1 cellular context compared by ENCODE assay signal in genomic region chr17:42276609-42277341, GRCh38.
TF ChIP-seq lines count a peak whose summit lies in the region.

No MANE protein-coding gene starts in this region.

TF ChIP-seq in HepG2, 621 proteins besides CTCF, POLR2A, EP300 and RAD21 (continued from another document and continues in another):
- TF ChIP-seq, protein P1, sequence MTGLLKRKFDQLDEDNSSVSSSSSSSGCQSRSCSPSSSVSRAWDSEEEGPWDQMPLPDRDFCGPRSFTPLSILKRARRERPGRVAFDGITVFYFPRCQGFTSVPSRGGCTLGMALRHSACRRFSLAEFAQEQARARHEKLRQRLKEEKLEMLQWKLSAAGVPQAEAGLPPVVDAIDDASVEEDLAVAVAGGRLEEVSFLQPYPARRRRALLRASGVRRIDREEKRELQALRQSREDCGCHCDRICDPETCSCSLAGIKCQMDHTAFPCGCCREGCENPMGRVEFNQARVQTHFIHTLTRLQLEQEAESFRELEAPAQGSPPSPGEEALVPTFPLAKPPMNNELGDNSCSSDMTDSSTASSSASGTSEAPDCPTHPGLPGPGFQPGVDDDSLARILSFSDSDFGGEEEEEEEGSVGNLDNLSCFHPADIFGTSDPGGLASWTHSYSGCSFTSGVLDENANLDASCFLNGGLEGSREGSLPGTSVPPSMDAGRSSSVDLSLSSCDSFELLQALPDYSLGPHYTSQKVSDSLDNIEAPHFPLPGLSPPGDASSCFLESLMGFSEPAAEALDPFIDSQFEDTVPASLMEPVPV (CRISPR knock-in tag; IDR thresholded peaks at IDR 0.05), result 0 out of 2 replicates have a peak, but pooled peaks have one; percentile 24
- TF ChIP-seq STAT5B (CRISPR knock-in tag; IDR thresholded peaks at IDR 0.05) (no peak), NFATC3 (CRISPR knock-in tag; IDR thresholded peaks at IDR 0.05) (no peak), ZNF253 (CRISPR knock-in tag; IDR thresholded peaks at IDR 0.05; ENCODE audit: borderline replicate concordance) (no peak; the same call in 1 of the 2 replicates), ZSCAN20 (CRISPR knock-in tag; IDR thresholded peaks at IDR 0.05; ENCODE audit: borderline replicate concordance) (no peak; the same call in 1 of the 2 replicates), ZKSCAN8 (CRISPR knock-in tag; IDR thresholded peaks at IDR 0.05; ENCODE audit: borderline replicate concordance) (0 out of 2 replicates have a peak, but pooled peaks have one; percentile 58), ZFP91 (CRISPR knock-in tag; IDR thresholded peaks at IDR 0.05; ENCODE audit: borderline replicate concordance) (peak; percentile 87), TBX2 (CRISPR knock-in tag; IDR thresholded peaks at IDR 0.05; ENCODE audit: borderline replicate concordance) (peak; percentile 60), DMAP1 (CRISPR knock-in tag; IDR thresholded peaks at IDR 0.05) (peak; percentile 86), TEAD3 (CRISPR knock-in tag; optimal IDR thresholded peaks at IDR 0.05; ENCODE audit: borderline replicate concordance) (peak; percentile 70), MED1 (CRISPR knock-in tag; IDR thresholded peaks at IDR 0.05) (peak; percentile 84), ZBTB3 (CRISPR knock-in tag; IDR thresholded peaks at IDR 0.05; ENCODE audit: borderline replicate concordance, low read depth) (0 out of 2 replicates have a peak, but pooled peaks have one; percentile 58), YEATS2 (CRISPR knock-in tag; IDR thresholded peaks at IDR 0.05; ENCODE audit: borderline replicate concordance) (peak; percentile 50), CENPBD1 (CRISPR knock-in tag; IDR thresholded peaks at IDR 0.05; ENCODE audit: borderline replicate concordance, low read depth) (no peak; the same call in 1 of the 2 replicates), ATF7-NPFF (CRISPR knock-in tag; IDR thresholded peaks at IDR 0.05; ENCODE audit: low read depth) (peak; percentile 78; the same call in 1 of the 2 replicates), BORCS8-MEF2B (CRISPR knock-in tag; IDR thresholded peaks at IDR 0.05) (peak; percentile 85), ZBTB39 (CRISPR knock-in tag; IDR thresholded peaks at IDR 0.05) (peak; percentile 86; the same call in 1 of the 2 replicates), ZNF234 (CRISPR knock-in tag; conservative IDR thresholded peaks at IDR 0.05) (no peak), RBAK (CRISPR knock-in tag; IDR thresholded peaks at IDR 0.05) (no peak), ETS1 (CRISPR knock-in tag; IDR thresholded peaks at IDR 0.05) (no peak), CREM (IDR thresholded peaks at IDR 0.05) (peak; percentile 60), CREM (CRISPR knock-in tag; IDR thresholded peaks at IDR 0.05) (no peak), MLLT10 (CRISPR knock-in tag; IDR thresholded peaks at IDR 0.05) (no peak), CREB1 (IDR thresholded peaks at IDR 0.05) (no peak), CREB1 (CRISPR knock-in tag; IDR thresholded peaks at IDR 0.05) (no peak), ZNF331 (CRISPR knock-in tag; IDR thresholded peaks at IDR 0.05) (peak; percentile 80), KDM5A (IDR thresholded peaks at IDR 0.05; ENCODE audit: borderline replicate concordance, low read length) (peak; percentile 44; the same call in 1 of the 2 replicates), KLF6 (CRISPR knock-in tag; IDR thresholded peaks at IDR 0.05) (0 out of 2 replicates have a peak, but pooled peaks have one; percentile 51), MBD4 (IDR thresholded peaks at IDR 0.05; ENCODE audit: borderline replicate concordance, low read length) (no peak), HHEX (CRISPR knock-in tag; IDR thresholded peaks at IDR 0.05) (no peak), NCOA5 (CRISPR knock-in tag; IDR thresholded peaks at IDR 0.05) (no peak; the same call in 1 of the 2 replicates), KDM2A (CRISPR knock-in tag; IDR thresholded peaks at IDR 0.05; ENCODE audit: borderline replicate concordance, low read depth) (peak; percentile 81), ZNF451 (CRISPR knock-in tag; IDR thresholded peaks at IDR 0.05) (peak; percentile 71; the same call in 1 of the 2 replicates), JUN (CRISPR knock-in tag; IDR thresholded peaks at IDR 0.05) (0 out of 2 replicates have a peak, but pooled peaks have one; percentile 45), ZSCAN29 (CRISPR knock-in tag; conservative IDR thresholded peaks at IDR 0.05) (peak; percentile 88; the same call in 1 of the 2 replicates), ZFP36L2 (CRISPR knock-in tag; IDR thresholded peaks at IDR 0.05) (no peak), SYNCRIP (IDR thresholded peaks at IDR 0.05; ENCODE audit: insufficient read depth, low read depth, low read length) (no peak), HOXA5 (CRISPR knock-in tag; IDR thresholded peaks at IDR 0.05) (peak; percentile 96), ZNF788 (CRISPR knock-in tag; IDR thresholded peaks at IDR 0.05; ENCODE audit: borderline replicate concordance) (peak; percentile 52; the same call in 1 of the 2 replicates), WIZ (CRISPR knock-in tag; IDR thresholded peaks at IDR 0.05) (no peak), CHCHD3 (CRISPR knock-in tag; IDR thresholded peaks at IDR 0.05) (0 out of 2 replicates have a peak, but pooled peaks have one; percentile 68), ZNF530 (CRISPR knock-in tag; IDR thresholded peaks at IDR 0.05; ENCODE audit: low read depth) (no peak), TFDP2 (CRISPR knock-in tag; IDR thresholded peaks at IDR 0.05) (peak; percentile 95)
- TF ChIP-seq, protein P2, sequence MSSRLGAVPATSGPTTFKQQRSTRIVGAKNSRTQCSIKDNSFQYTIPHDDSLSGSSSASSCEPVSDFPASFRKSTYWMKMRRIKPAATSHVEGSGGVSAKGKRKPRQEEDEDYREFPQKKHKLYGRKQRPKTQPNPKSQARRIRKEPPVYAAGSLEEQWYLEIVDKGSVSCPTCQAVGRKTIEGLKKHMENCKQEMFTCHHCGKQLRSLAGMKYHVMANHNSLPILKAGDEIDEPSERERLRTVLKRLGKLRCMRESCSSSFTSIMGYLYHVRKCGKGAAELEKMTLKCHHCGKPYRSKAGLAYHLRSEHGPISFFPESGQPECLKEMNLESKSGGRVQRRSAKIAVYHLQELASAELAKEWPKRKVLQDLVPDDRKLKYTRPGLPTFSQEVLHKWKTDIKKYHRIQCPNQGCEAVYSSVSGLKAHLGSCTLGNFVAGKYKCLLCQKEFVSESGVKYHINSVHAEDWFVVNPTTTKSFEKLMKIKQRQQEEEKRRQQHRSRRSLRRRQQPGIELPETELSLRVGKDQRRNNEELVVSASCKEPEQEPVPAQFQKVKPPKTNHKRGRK (CRISPR knock-in tag; IDR thresholded peaks at IDR 0.05), result no peak
- TF ChIP-seq, protein P3, sequence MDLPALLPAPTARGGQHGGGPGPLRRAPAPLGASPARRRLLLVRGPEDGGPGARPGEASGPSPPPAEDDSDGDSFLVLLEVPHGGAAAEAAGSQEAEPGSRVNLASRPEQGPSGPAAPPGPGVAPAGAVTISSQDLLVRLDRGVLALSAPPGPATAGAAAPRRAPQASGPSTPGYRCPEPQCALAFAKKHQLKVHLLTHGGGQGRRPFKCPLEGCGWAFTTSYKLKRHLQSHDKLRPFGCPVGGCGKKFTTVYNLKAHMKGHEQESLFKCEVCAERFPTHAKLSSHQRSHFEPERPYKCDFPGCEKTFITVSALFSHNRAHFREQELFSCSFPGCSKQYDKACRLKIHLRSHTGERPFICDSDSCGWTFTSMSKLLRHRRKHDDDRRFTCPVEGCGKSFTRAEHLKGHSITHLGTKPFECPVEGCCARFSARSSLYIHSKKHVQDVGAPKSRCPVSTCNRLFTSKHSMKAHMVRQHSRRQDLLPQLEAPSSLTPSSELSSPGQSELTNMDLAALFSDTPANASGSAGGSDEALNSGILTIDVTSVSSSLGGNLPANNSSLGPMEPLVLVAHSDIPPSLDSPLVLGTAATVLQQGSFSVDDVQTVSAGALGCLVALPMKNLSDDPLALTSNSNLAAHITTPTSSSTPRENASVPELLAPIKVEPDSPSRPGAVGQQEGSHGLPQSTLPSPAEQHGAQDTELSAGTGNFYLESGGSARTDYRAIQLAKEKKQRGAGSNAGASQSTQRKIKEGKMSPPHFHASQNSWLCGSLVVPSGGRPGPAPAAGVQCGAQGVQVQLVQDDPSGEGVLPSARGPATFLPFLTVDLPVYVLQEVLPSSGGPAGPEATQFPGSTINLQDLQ (CRISPR knock-in tag; IDR thresholded peaks at IDR 0.05), result no peak; the same call in 1 of the 2 replicates
- TF ChIP-seq, protein P4, sequence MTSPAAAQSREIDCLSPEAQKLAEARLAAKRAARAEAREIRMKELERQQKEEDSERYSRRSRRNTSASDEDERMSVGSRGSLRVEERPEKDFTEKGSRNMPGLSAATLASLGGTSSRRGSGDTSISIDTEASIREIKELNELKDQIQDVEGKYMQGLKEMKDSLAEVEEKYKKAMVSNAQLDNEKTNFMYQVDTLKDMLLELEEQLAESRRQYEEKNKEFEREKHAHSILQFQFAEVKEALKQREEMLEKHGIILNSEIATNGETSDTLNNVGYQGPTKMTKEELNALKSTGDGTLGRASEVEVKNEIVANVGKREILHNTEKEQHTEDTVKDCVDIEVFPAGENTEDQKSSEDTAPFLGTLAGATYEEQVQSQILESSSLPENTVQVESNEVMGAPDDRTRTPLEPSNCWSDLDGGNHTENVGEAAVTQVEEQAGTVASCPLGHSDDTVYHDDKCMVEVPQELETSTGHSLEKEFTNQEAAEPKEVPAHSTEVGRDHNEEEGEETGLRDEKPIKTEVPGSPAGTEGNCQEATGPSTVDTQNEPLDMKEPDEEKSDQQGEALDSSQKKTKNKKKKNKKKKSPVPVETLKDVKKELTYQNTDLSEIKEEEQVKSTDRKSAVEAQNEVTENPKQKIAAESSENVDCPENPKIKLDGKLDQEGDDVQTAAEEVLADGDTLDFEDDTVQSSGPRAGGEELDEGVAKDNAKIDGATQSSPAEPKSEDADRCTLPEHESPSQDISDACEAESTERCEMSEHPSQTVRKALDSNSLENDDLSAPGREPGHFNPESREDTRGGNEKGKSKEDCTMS (CRISPR knock-in tag; conservative IDR thresholded peaks at IDR 0.05), result no peak
- TF ChIP-seq, protein P5, sequence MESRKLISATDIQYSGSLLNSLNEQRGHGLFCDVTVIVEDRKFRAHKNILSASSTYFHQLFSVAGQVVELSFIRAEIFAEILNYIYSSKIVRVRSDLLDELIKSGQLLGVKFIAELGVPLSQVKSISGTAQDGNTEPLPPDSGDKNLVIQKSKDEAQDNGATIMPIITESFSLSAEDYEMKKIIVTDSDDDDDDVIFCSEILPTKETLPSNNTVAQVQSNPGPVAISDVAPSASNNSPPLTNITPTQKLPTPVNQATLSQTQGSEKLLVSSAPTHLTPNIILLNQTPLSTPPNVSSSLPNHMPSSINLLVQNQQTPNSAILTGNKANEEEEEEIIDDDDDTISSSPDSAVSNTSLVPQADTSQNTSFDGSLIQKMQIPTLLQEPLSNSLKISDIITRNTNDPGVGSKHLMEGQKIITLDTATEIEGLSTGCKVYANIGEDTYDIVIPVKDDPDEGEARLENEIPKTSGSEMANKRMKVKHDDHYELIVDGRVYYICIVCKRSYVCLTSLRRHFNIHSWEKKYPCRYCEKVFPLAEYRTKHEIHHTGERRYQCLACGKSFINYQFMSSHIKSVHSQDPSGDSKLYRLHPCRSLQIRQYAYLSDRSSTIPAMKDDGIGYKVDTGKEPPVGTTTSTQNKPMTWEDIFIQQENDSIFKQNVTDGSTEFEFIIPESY (CRISPR knock-in tag; IDR thresholded peaks at IDR 0.05), result no peak
